In genomic region chr13:23561261-23561660, GRCh38 we compare ENCODE assay signal across 18 cellular contexts. TPM values are rescaled to one million over a fixed set of nuclear protein-coding genes. Genes with fewer than 3 reads are reported as not detected.
DNase-seq lines count a peak whose midpoint lies in the region; ATAC-seq lines count a peak whose summit lies in the region.
"Had no signal": no experiment of that assay in that cellular context is flagged by ENCODE, and none has a peak within 500 bp of the region (broad histone marks: within the 10 kb centered on the region; RNA-seq: fewer than 3 reads in every experiment).

No MANE protein-coding gene starts in this region.

- no peaks in the 10 kb centered on the region for H3K4me1 Mint-ChIP-seq in activated T-cell treated with anti-CD3 and anti-CD28 coated beads, Interleukin-2, amount 50 U/mL, for 4 hours (ENCODE audit: low read depth)
- H3K4me1 Mint-ChIP-seq: CD14-positive monocyte had no signal

- intact Hi-C loops in Right ventricle myocardium superior (cut with DNase I) (loop anchor here (5.0 kb wide), 1 partner anchor 49 kb away; no protein-coding TSS in a partner anchor), cardiac septum (cut with DNase I) (loop anchor here (2.0 kb wide), 1 partner anchor 54 kb away; no protein-coding TSS in a partner anchor)

- ATAC-seq in Right ventricle myocardium superior (ENCODE audit: poor library complexity) (peak; percentile 60), GM21619 (IDR thresholded peaks at IDR 0.05; ENCODE audit: unreplicated experiment) (peak; percentile 76), HG03439 (IDR thresholded peaks at IDR 0.05; ENCODE audit: unreplicated experiment) (peak; percentile 85)
- ATAC-seq in activated T-cell treated with anti-CD3 and anti-CD28 coated beads, Interleukin-2, amount 50 U/mL, for 4 hours, result no peak

- DNase-seq in Right ventricle myocardium superior, result no peak
- DNase-seq in cardiac septum (ENCODE audit: low spot score), result no peak
- DNase-seq in activated T-cell treated with anti-CD3 and anti-CD28 coated beads, Interleukin-2, amount 50 U/mL, for 4 hours, result no peak
- no peak for DNase-seq in NCI-H2196 (lab: John Stamatoyannopoulos, UW; ENCODE audit: unreplicated experiment)
- no peak for DNase-seq in germinal center (ENCODE audit: low spot score)
- no peak for DNase-seq in H4 (ENCODE audit: low spot score)
- DNase-seq: activated CD4-positive, alpha-beta T cell treated with anti-CD3 and anti-CD28 coated beads, Interleukin-2, amount 50 U/mL, for 1 hour; activated T-cell treated with anti-CD3 and anti-CD28 coated beads, Interleukin-2, amount 50 U/mL, for 48 hours; central memory CD4-positive, alpha-beta T cell; DMS79; effector memory CD4-positive, alpha-beta T cell; KBM-7; NCI-H1105; NCI-H2227 treated with DMSO at 0.1 percent for 48 hours; stimulated activated CD4-positive, alpha-beta T cell treated with anti-CD3 and anti-CD28 coated beads, Interleukin-15, amount 100 ng/mL, for 24 hours had no signal

- no peaks in the 10 kb centered on the region for H3K36me3 Mint-ChIP-seq in activated T-cell treated with anti-CD3 and anti-CD28 coated beads, Interleukin-2, amount 50 U/mL, for 4 hours (ENCODE audit: insufficient read depth)
- H3K36me3 Mint-ChIP-seq: CD14-positive monocyte had no signal

- no peaks in the 10 kb centered on the region for H3K9me3 Mint-ChIP-seq in activated T-cell treated with anti-CD3 and anti-CD28 coated beads, Interleukin-2, amount 50 U/mL, for 4 hours

- H3K4me3 Mint-ChIP-seq in activated T-cell treated with anti-CD3 and anti-CD28 coated beads, Interleukin-2, amount 50 U/mL, for 4 hours, result no peak overlapping the region
- H3K4me3 Mint-ChIP-seq: CD14-positive monocyte had no signal

- H3K27me3 Mint-ChIP-seq in activated T-cell treated with anti-CD3 and anti-CD28 coated beads, Interleukin-2, amount 50 U/mL, for 4 hours (ENCODE audit: low read depth), result peaks cover 10% of the 10 kb centered on the region

RNA-seq across cellular contexts. Expression of gene TNFRSF19, which starts 9.0 kb away (rescaled TPM):
- total RNA-seq in Right ventricle myocardium superior (30.2 TPM), cardiac septum (20.0 TPM)
- under 1 TPM in 2 of 3 donors, not detected in 1; 0.05 to 0.18 TPM for total RNA-seq in activated T-cell treated with anti-CD3 and anti-CD28 coated beads, Interleukin-2, amount 50 U/mL, for 4 hours
- total RNA-seq in H4 (2014; rRNA removed; shearing (Covaris generic)), result 0.12 and 0.33 TPM in 2 replicates

Comparison
In these comparisons a context has a peak if more than half of its experiments do, and no peak if none do; other contexts are left out.
1. ATAC-seq: peak in Right ventricle myocardium superior (single experiment), GM21619 (single experiment) and HG03439 (single experiment); none in activated T-cell treated with anti-CD3 and anti-CD28 coated beads, Interleukin-2, amount 50 U/mL, for 4 hours (0 of 2).
2. RNA of gene TNFRSF19, which starts 9.0 kb away (total RNA-seq): 30.2 TPM in Right ventricle myocardium superior (single experiment) and 20.0 TPM in cardiac septum (single experiment); 0.12 to 0.33 TPM in H4 and 0.05 to 0.18 TPM in activated T-cell treated with anti-CD3 and anti-CD28 coated beads, Interleukin-2, amount 50 U/mL, for 4 hours; every median in the first group is over 10 times any median in the second.